Comparison of ENCODE assay signal across 8 cellular contexts in genomic region chr12:121579981-121580868, GRCh38. TPM values are rescaled to one million over a fixed set of nuclear protein-coding genes. Genes with fewer than 3 reads are reported as not detected.
DNase-seq lines count a peak whose midpoint lies in the region; ATAC-seq and TF ChIP-seq lines count a peak whose summit lies in the region.

No MANE protein-coding gene starts in this region.

- H3K36me3 ChIP-seq in IMR-90 (ENCODE audit: control insufficient read depth, insufficient read depth, low read length) (peaks cover 3% of the 10 kb centered on the region; the same call in 1 of the 2 replicates), neural progenitor cell (no peaks in the 10 kb centered on the region)

- H3K9me3 ChIP-seq in IMR-90 (ENCODE audit: control insufficient read depth, insufficient read depth, low read length): no peaks in the 10 kb centered on the region
- H3K9me3 ChIP-seq in neural progenitor cell (ENCODE audit: low read depth): no peaks in the 10 kb centered on the region

- H3K18ac ChIP-seq in IMR-90 (ENCODE audit: low read depth, low read length): peak overlapping the region; percentile 85

- H3K36me3 Mint-ChIP-seq in neural progenitor cell: no peaks in the 10 kb centered on the region

- peaks cover 84% of the 10 kb centered on the region for H3F3A ChIP-seq in neural progenitor cell (ENCODE audit: low read depth)

- no peaks in the 10 kb centered on the region for H3K9me3 Mint-ChIP-seq in neural progenitor cell

- H2AK9ac ChIP-seq in IMR-90 (replicated peaks; ENCODE audit: low read depth, low read length, poor library complexity): peak overlapping the region; percentile 18

- H3K27me3 Mint-ChIP-seq in neural progenitor cell (ENCODE audit: insufficient read depth, low read depth): peaks cover 4% of the 10 kb centered on the region

- 3% methylated on average over 16 of the region's 54 CpGs; no CpG with 5 or more reads in 1 of the 2 experiments for WGBS in IMR-90 (ENCODE audit: extremely low coverage in 2 of 2, insufficient read length in 1 of 2), 2 experiments

- dilution Hi-C loops in IMR-90 (cut with HindIII; ENCODE audit: low sequenced_read_pairs, unreplicated experiment): no loop called here

- H3K4me1 Mint-ChIP-seq in neural progenitor cell: peaks cover 48% of the 10 kb centered on the region

- peak overlapping the region; percentile 83 for H4K91ac ChIP-seq in IMR-90 (ENCODE audit: insufficient read depth, low read depth, low read length)

- H2AK5ac ChIP-seq in IMR-90 (ENCODE audit: low read depth, low read length): peak overlapping the region; percentile 54; the same call in 1 of the 2 replicates

- H3K4me2 ChIP-seq in IMR-90 (ENCODE audit: low read depth, low read length) (peak overlapping the region; percentile 92), neural progenitor cell (peak overlapping the region; percentile 99)

- peak overlapping the region; percentile 70 for H3K14ac ChIP-seq in IMR-90 (replicated peaks; ENCODE audit: low read depth, low read length)

- peak overlapping the region; percentile 9; the same call in 1 of the 3 replicates for H2BK15ac ChIP-seq in IMR-90 (ENCODE audit: low read depth, low read length)

- H3K4me3 Mint-ChIP-seq in neural progenitor cell: peak overlapping the region; percentile 97

- H3K4me1 ChIP-seq in IMR-90 (ENCODE audit: control insufficient read depth, insufficient read depth, low read length) (peaks cover 26% of the 10 kb centered on the region), foreskin keratinocyte (peaks cover 23% of the 10 kb centered on the region), neural progenitor cell (peaks cover 42% of the 10 kb centered on the region)

- H2BK120ac ChIP-seq in IMR-90 (ENCODE audit: low read depth, low read length): peak overlapping the region; percentile 41

- H3K27ac Mint-ChIP-seq in neural progenitor cell: peak overlapping the region; percentile 99

- intact Hi-C loops in IMR-90 (cut with micrococcal nuclease): loop anchor here (5.0 kb wide), 1 partner anchor 47 kb away; the partner anchor contains the start of gene ORAI1

- peak overlapping the region; percentile 87 for H3K23ac ChIP-seq in IMR-90 (ENCODE audit: low read depth, low read length)

- H4K20me1 ChIP-seq in IMR-90 (ENCODE audit: insufficient read depth, low read length): no peaks in the 10 kb centered on the region
- H4K20me1 ChIP-seq in neural progenitor cell (ENCODE audit: low read depth): peaks cover 14% of the 10 kb centered on the region

- POLR2A ChIA-PET in IMR-90 (lab: Charles Lee; ENCODE audit: unreplicated experiment): interaction anchor here (0.5 to 0.9 kb wide), 4 partner anchors 39 to 1403 kb away, joined by 4 to 16 read pairs (median 6); no protein-coding TSS in a partner anchor
- POLR2A ChIA-PET in RWPE1 (lab: Yijun Ruan, JAX; ENCODE audit: low non-redundant PET): interaction anchor here (0.5 to 1.2 kb wide), 2 partner anchors 43 to 110 kb away, joined by 6 to 7 read pairs; no protein-coding TSS in a partner anchor

- H3K9me1 ChIP-seq in IMR-90 (ENCODE audit: insufficient read depth, low read length): peaks cover 8% of the 10 kb centered on the region; the same call in 1 of the 2 replicates

- ATAC-seq in IMR-90 (ENCODE audit: low read depth) (peak; percentile 47), foreskin keratinocyte (peak; percentile 30), HG03280 (IDR thresholded peaks at IDR 0.05; ENCODE audit: unreplicated experiment) (no peak)

- H3K79me2 ChIP-seq in neural progenitor cell (ENCODE audit: low read depth): peaks cover 94% of the 10 kb centered on the region

- H2BK5ac ChIP-seq in IMR-90 (ENCODE audit: low read depth, low read length, poor library complexity, severe bottlenecking): peak overlapping the region; percentile 91

- no TSS peak for BruUV-seq in IMR-90 (replicated peaks; lab: Mats Ljungman, UMichigan)

- H4K8ac ChIP-seq in IMR-90 (ENCODE audit: low read depth in 2 of 2, low read length in 2 of 2): peak overlapping the region; percentile 49 to 86

- H3K9ac ChIP-seq in IMR-90 (ENCODE audit: low read depth, low read length) (peak overlapping the region; percentile 94), neural progenitor cell (peak overlapping the region; percentile 82)

- peaks cover 24 to 51% of the 10 kb centered on the region in 2 experiments for H3K79me1 ChIP-seq in IMR-90 (ENCODE audit: low read depth in 1 of 2, low read length in 2 of 2)

- H3K4me3 ChIP-seq in IMR-90 (ENCODE audit: insufficient read depth, low read depth, low read length): peak overlapping the region; percentile 64
- peak overlapping the region; percentile 94 for H3K4me3 ChIP-seq in neural progenitor cell

- peak overlapping the region; percentile 11; the same call in 1 of the 2 replicates for H4K5ac ChIP-seq in IMR-90 (ENCODE audit: low read depth, low read length)

- H2AFZ ChIP-seq in IMR-90 (replicated peaks; ENCODE audit: low read length, poor library complexity): peak overlapping the region; percentile 81
- no peak overlapping the region for H2AFZ ChIP-seq in neural progenitor cell (replicated peaks)

- H2BK20ac ChIP-seq in IMR-90 (ENCODE audit: low read depth, low read length): no peak overlapping the region

- no peak for TF ChIP-seq RAD21 in IMR-90 (IDR thresholded peaks at IDR 0.05; ENCODE audit: low read length)

- H3K27me3 ChIP-seq in IMR-90 (ENCODE audit: control insufficient read depth, insufficient read depth, low read length) (no peaks in the 10 kb centered on the region), foreskin keratinocyte (no peaks in the 10 kb centered on the region), neural progenitor cell (no peaks in the 10 kb centered on the region)

- peak overlapping the region; percentile 91 for H3K27ac ChIP-seq in IMR-90 (ENCODE audit: insufficient read depth, low read length)
- peak overlapping the region; percentile 75 for H3K27ac ChIP-seq in RWPE1
- H3K27ac ChIP-seq in foreskin keratinocyte: peak overlapping the region; percentile 81
- H3K27ac ChIP-seq in neural progenitor cell: peak overlapping the region; percentile 97
- peak overlapping the region; percentile 81 for H3K27ac ChIP-seq in substantia nigra (ENCODE audit: low read depth, low read length, poor library complexity, severe bottlenecking)

- DNase-seq in EL: peak; percentile 81
- DNase-seq in IMR-90: peak; percentile 55
- DNase-seq in RWPE1 (ENCODE audit: low spot score): peak; percentile 65
- peak; percentile 71 for DNase-seq in activated gamma-delta T cell (lab: John Stamatoyannopoulos, UW)
- peak in 1 of 2 donors; percentile 35 for DNase-seq in foreskin keratinocyte
- DNase-seq in neural progenitor cell (ENCODE audit: low spot score): peak; percentile 92
- DNase-seq in substantia nigra (lab: John Stamatoyannopoulos, UW): peak in 48 of 49 donors; percentile 27 to 91 (median 76)

- peak overlapping the region; percentile 87 for H3K56ac ChIP-seq in IMR-90 (ENCODE audit: extremely low read depth, insufficient read depth, low read length)

- TF ChIP-seq POLR2A in IMR-90 (IDR thresholded peaks at IDR 0.05; ENCODE audit: low read depth, low read length): no peak

- no peak for TF ChIP-seq CTCF in IMR-90 (conservative IDR thresholded peaks at IDR 0.05; ENCODE audit: low read depth, low read length)
- TF ChIP-seq CTCF in RWPE1 (conservative IDR thresholded peaks at IDR 0.05; ENCODE audit: low read depth): no peak
- no peak for TF ChIP-seq CTCF in foreskin keratinocyte (conservative IDR thresholded peaks at IDR 0.05)
- TF ChIP-seq CTCF in neural progenitor cell (IDR thresholded peaks at IDR 0.05): no peak

- H3K4ac ChIP-seq in IMR-90 (ENCODE audit: low read depth, low read length): peak overlapping the region; percentile 80

- in situ Hi-C loops in IMR-90 (cut with MboI; ENCODE audit: low sequenced_read_pairs): no loop called here

- CTCF ChIA-PET in IMR-90 (lab: Yijun Ruan, JAX) (interaction anchor here (0.8 to 1.4 kb wide), 4 partner anchors 28 to 792 kb away, joined by 3 to 6 read pairs (median 4); no protein-coding TSS in a partner anchor), RWPE1 (lab: Yijun Ruan, JAX) (interaction anchor here (0.7 kb wide), 1 partner anchor 28 kb away, joined by 3 read pairs; no protein-coding TSS in a partner anchor)

TF ChIP-seq in IMR-90, 13 proteins besides CTCF, POLR2A, EP300 and RAD21:
- TF ChIP-seq RFX5 (IDR thresholded peaks at IDR 0.05; ENCODE audit: low read depth, low read length) (no peak), MAZ (IDR thresholded peaks at IDR 0.05; ENCODE audit: borderline replicate concordance, low read depth, low read length) (peak; percentile 6; the same call in 1 of the 2 replicates), CEBPB (IDR thresholded peaks at IDR 0.05; ENCODE audit: low read depth, low read length) (no peak), SMC3 (IDR thresholded peaks at IDR 0.05; ENCODE audit: low read depth, low read length) (no peak)
- TF ChIP-seq, protein P1, sequence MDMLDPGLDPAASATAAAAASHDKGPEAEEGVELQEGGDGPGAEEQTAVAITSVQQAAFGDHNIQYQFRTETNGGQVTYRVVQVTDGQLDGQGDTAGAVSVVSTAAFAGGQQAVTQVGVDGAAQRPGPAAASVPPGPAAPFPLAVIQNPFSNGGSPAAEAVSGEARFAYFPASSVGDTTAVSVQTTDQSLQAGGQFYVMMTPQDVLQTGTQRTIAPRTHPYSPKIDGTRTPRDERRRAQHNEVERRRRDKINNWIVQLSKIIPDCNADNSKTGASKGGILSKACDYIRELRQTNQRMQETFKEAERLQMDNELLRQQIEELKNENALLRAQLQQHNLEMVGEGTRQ (IDR thresholded peaks at IDR 0.05; ENCODE audit: low read depth, low read length): peak; percentile 66
TF ChIP-seq in IMR-90: peak in this region for 2.

RNA-seq across cellular contexts. Expression of gene KDM2B, which starts 0.6 kb away (rescaled TPM):
- total RNA-seq in IMR-90 (2012; rRNA removed) (21.1 and 24.2 TPM in 2 replicates), foreskin keratinocyte (25.9 and 29.1 TPM in 2 replicates), neural progenitor cell (ENCODE audit: low replicate concordance) (85.3 and 158 TPM in 2 replicates)
- polyA plus RNA-seq in IMR-90 (2012; rRNA removed) (22.6 and 30.7 TPM in 2 replicates), foreskin keratinocyte (9.5 and 12.0 TPM in 2 replicates)
- polyA plus RNA-seq in IMR-90 (2012; cell fraction: cytosol; rRNA removed): 19.7 and 20.6 TPM in 2 replicates
- 51.3 and 95.2 TPM in 2 replicates for polyA plus RNA-seq in IMR-90 (2012; cell fraction: nucleus; rRNA removed; ENCODE audit: low replicate concordance)

RNA-seq across cellular contexts. Expression of gene ORAI1, which starts 46.1 kb away (rescaled TPM):
- 3.9 and 4.4 TPM in 2 replicates for total RNA-seq in IMR-90 (2012; rRNA removed)
- 22.7 and 31.1 TPM in 2 replicates for polyA plus RNA-seq in IMR-90 (2012; rRNA removed)
- polyA plus RNA-seq in IMR-90 (2012; cell fraction: cytosol; rRNA removed): 15.1 and 44.2 TPM in 2 replicates
- 5.3 and 12.5 TPM in 2 replicates for polyA plus RNA-seq in IMR-90 (2012; cell fraction: nucleus; rRNA removed; ENCODE audit: low replicate concordance)
- total RNA-seq in foreskin keratinocyte: 23.4 and 25.2 TPM in 2 replicates
- polyA plus RNA-seq in foreskin keratinocyte: 45.8 and 46.1 TPM in 2 replicates
- 8.0 and 10.6 TPM in 2 replicates for total RNA-seq in neural progenitor cell (ENCODE audit: low replicate concordance)
